19 cellular contexts compared by ENCODE assay signal in genomic region chr12:57723630-57723962, GRCh38.
"Had no signal": no experiment of that assay in that cellular context is flagged by ENCODE, and none has a peak within 500 bp of the region (broad histone marks: within the 10 kb centered on the region; RNA-seq: fewer than 3 reads in every experiment).

No MANE protein-coding gene starts in this region.

- H3K79me2 ChIP-seq: hepatocyte had no signal

- H3K9me3 ChIP-seq: transverse colon, vagina had no signal

- H3K27ac Mint-ChIP-seq: activated T-helper 2 cell treated with anti-CD3 and anti-CD28 coated beads, Interferon-gamma antibody, Interleukin-2, Interleukin-4, amounts not matched to agents 10 μg/mL and 5 μg/mL and 100 μg/mL, durations not matched to agents 14 hours and 24 hours and 36 hours; progenitor cell of endocrine pancreas had no signal

- H3K4me2 ChIP-seq: hepatocyte had no signal

- H2AFZ ChIP-seq: hepatocyte had no signal

- H3K27ac ChIP-seq: cardiac muscle cell, hepatocyte, skin epidermis, transverse colon, vagina had no signal

- H3K27me3 Mint-ChIP-seq: activated naive CD4-positive, alpha-beta T cell treated with anti-CD3 and anti-CD28 coated beads, Interleukin-2, amount 10 ng/mL, durations not matched to agents 7 days and 5 days; naive B cell had no signal

- H3K4me3 ChIP-seq: cardiac muscle cell, hepatocyte, skin epidermis, transverse colon, vagina had no signal

- H3K27me3 ChIP-seq: vagina had no signal

- H3K9me3 Mint-ChIP-seq: activated naive CD4-positive, alpha-beta T cell treated with anti-CD3 and anti-CD28 coated beads, Interleukin-2, amount 10 ng/mL, durations not matched to agents 7 days and 5 days; activated T-helper 2 cell treated with anti-CD3 and anti-CD28 coated beads, Interferon-gamma antibody, Interleukin-2, Interleukin-4, amounts not matched to agents 10 μg/mL and 5 μg/mL and 100 μg/mL, durations not matched to agents 14 hours and 24 hours and 36 hours had no signal

- ATAC-seq: activated CD8-positive, alpha-beta T cell treated with anti-CD3 and anti-CD28 coated beads, Interleukin-2, amount 10 ng/mL, durations not matched to agents 7 days and 5 days; esophagus mucosa; left lobe of liver; right cardiac atrium had no signal

- H3K4me3 Mint-ChIP-seq: activated CD8-positive, alpha-beta T cell treated with anti-CD3 and anti-CD28 coated beads, Interleukin-2, amount 10 ng/mL, durations not matched to agents 7 days and 5 days; activated naive CD4-positive, alpha-beta T cell treated with anti-CD3 and anti-CD28 coated beads, Interleukin-2, amount 10 ng/mL, durations not matched to agents 7 days and 5 days; naive B cell had no signal

- DNase-seq: activated CD4-positive, CD25-positive, alpha-beta regulatory T cell treated with anti-CD3 and anti-CD28 coated beads, Interleukin-2, amount 50 U/mL, for 72 hours; activated CD8-positive, alpha-beta T cell treated with anti-CD3 and anti-CD28 coated beads, Interleukin-2, amount 10 ng/mL, durations not matched to agents 7 days and 5 days; mammary epithelial cell; naive B cell; occipital lobe; right cardiac atrium; stimulated activated CD4-positive, alpha-beta T cell treated with anti-CD3 and anti-CD28 coated beads, Interleukin-15, amount 100 ng/mL, for 24 hours; stimulated activated CD4-positive, alpha-beta T cell treated with anti-CD3 and anti-CD28 coated beads, Interleukin-4, amount 100 ng/mL, for 1 hour; stimulated activated naive CD4-positive, alpha-beta T cell treated with Interleukin-2 at 50 U/mL for 16 hours; transverse colon had no signal
